2 cellular contexts compared by ENCODE assay signal in the genomic region with DNA sequence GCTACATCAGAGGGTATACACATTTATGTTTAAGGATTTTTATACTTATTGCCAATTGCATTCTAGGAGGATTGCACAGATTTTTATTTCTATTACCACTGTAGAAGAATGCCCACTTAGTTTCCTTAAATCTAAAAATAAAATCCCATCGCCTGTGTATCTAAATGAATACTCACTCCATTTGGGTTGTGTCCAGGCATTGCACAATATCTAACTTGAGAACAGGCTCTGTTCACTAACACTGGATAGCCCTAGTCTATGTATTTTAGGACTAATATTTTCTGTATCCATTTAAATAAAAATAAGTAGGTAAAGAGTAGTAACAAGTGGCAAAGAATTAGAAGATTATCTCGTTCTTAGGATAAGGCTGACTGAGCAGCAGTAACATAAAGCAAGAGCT.
TF ChIP-seq lines count a peak whose summit lies in the region.

No MANE protein-coding gene starts in this region.

TF ChIP-seq in SK-N-SH, 30 proteins besides CTCF, POLR2A, EP300 and RAD21 (continued from another document):
- no peak for TF ChIP-seq REST (IDR thresholded peaks at IDR 0.05; ENCODE audit: low read depth, low read length)
- TF ChIP-seq FOXJ3 (CRISPR knock-in tag; IDR thresholded peaks at IDR 0.05), result no peak
- TF ChIP-seq MXI1 (IDR thresholded peaks at IDR 0.05; ENCODE audit: low read depth, low read length), result no peak
- TF ChIP-seq MEF2A (IDR thresholded peaks at IDR 0.05; ENCODE audit: borderline replicate concordance, low read depth), result no peak

TF ChIP-seq in SK-N-SH treated with all-trans-retinoic acid at 6 μM for 48 hours, 23 proteins besides CTCF, POLR2A, EP300 and RAD21 (continued from another document):
- TF ChIP-seq, protein P1, sequence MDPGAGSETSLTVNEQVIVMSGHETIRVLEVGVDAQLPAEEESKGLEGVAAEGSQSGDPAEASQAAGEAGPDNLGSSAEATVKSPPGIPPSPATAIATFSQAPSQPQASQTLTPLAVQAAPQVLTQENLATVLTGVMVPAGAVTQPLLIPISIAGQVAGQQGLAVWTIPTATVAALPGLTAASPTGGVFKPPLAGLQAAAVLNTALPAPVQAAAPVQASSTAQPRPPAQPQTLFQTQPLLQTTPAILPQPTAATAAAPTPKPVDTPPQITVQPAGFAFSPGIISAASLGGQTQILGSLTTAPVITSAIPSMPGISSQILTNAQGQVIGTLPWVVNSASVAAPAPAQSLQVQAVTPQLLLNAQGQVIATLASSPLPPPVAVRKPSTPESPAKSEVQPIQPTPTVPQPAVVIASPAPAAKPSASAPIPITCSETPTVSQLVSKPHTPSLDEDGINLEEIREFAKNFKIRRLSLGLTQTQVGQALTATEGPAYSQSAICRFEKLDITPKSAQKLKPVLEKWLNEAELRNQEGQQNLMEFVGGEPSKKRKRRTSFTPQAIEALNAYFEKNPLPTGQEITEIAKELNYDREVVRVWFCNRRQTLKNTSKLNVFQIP (CRISPR knock-in tag; IDR thresholded peaks at IDR 0.05; ENCODE audit: borderline replicate concordance, low read depth), result no peak
- TF ChIP-seq ZNF70 (CRISPR knock-in tag; IDR thresholded peaks at IDR 0.05) (no peak), RARB (CRISPR knock-in tag; IDR thresholded peaks at IDR 0.05) (no peak), GLIS3 (CRISPR knock-in tag; IDR thresholded peaks at IDR 0.05) (no peak), ZC3H10 (CRISPR knock-in tag; IDR thresholded peaks at IDR 0.05) (no peak), ARNTL (CRISPR knock-in tag; IDR thresholded peaks at IDR 0.05; ENCODE audit: borderline replicate concordance, low read depth) (no peak), TOX (CRISPR knock-in tag; IDR thresholded peaks at IDR 0.05; ENCODE audit: borderline replicate concordance) (no peak), PATZ1 (CRISPR knock-in tag; IDR thresholded peaks at IDR 0.05; ENCODE audit: borderline replicate concordance) (no peak), ESRRG (CRISPR knock-in tag; IDR thresholded peaks at IDR 0.05) (no peak), SNAI2 (CRISPR knock-in tag; IDR thresholded peaks at IDR 0.05) (no peak), OSR1 (CRISPR knock-in tag; IDR thresholded peaks at IDR 0.05) (no peak), ZNF8 (CRISPR knock-in tag; IDR thresholded peaks at IDR 0.05) (no peak), ISL1 (CRISPR knock-in tag; IDR thresholded peaks at IDR 0.05) (no peak), TCF4 (CRISPR knock-in tag; IDR thresholded peaks at IDR 0.05; ENCODE audit: borderline replicate concordance) (no peak), PPARA (CRISPR knock-in tag; IDR thresholded peaks at IDR 0.05; ENCODE audit: borderline replicate concordance) (no peak)
